1 cellular context compared by ENCODE assay signal in genomic region chr10:784377-784758, GRCh38.
TF ChIP-seq lines count a peak whose summit lies in the region.

No MANE protein-coding gene starts in this region.

TF ChIP-seq in HepG2, 621 proteins besides CTCF, POLR2A, EP300 and RAD21 (continued from another document):
- TF ChIP-seq ZNF572 (CRISPR knock-in tag; IDR thresholded peaks at IDR 0.05) (no peak), JDP2 (CRISPR knock-in tag; IDR thresholded peaks at IDR 0.05; ENCODE audit: borderline replicate concordance) (no peak), ZNF337 (CRISPR knock-in tag; IDR thresholded peaks at IDR 0.05; ENCODE audit: borderline replicate concordance, low read depth) (no peak), PRDM15 (CRISPR knock-in tag; IDR thresholded peaks at IDR 0.05) (no peak), KLF13 (CRISPR knock-in tag; IDR thresholded peaks at IDR 0.05) (no peak), ZNF549 (CRISPR knock-in tag; IDR thresholded peaks at IDR 0.05) (no peak), FOXJ3 (CRISPR knock-in tag; IDR thresholded peaks at IDR 0.05; ENCODE audit: borderline replicate concordance) (no peak), HOXA5 (CRISPR knock-in tag; IDR thresholded peaks at IDR 0.05) (no peak), RCOR2 (CRISPR knock-in tag; IDR thresholded peaks at IDR 0.05) (no peak), MTA3 (CRISPR knock-in tag; IDR thresholded peaks at IDR 0.05) (no peak), HMGXB3 (CRISPR knock-in tag; IDR thresholded peaks at IDR 0.05; ENCODE audit: borderline replicate concordance) (no peak), NR2F2 (IDR thresholded peaks at IDR 0.05; ENCODE audit: borderline replicate concordance, low read depth) (no peak), ZNF333 (CRISPR knock-in tag; IDR thresholded peaks at IDR 0.05; ENCODE audit: borderline replicate concordance) (no peak)
